Comparison of ENCODE assay signal across 32 cellular contexts in genomic region chr1:153475282-153475681, GRCh38. TPM values are rescaled to one million over a fixed set of nuclear protein-coding genes. Genes with fewer than 3 reads are reported as not detected.
"Had no signal": no experiment of that assay in that cellular context is flagged by ENCODE, and none has a peak within 500 bp of the region (broad histone marks: within the 10 kb centered on the region; RNA-seq: fewer than 3 reads in every experiment).

No MANE protein-coding gene starts in this region.

- FAIRE-seq: colon, endothelial cell of umbilical vein, islet of Langerhans, keratinocyte had no signal

- H3K4me3 ChIP-seq: coronary artery, dorsolateral prefrontal cortex, esophagus squamous epithelium, gastrocnemius medialis, heart right ventricle, left lung, lower lobe of right lung had no signal

- H3K27me3 ChIP-seq: esophagus squamous epithelium, gastrocnemius medialis, heart right ventricle had no signal

- H3K27ac ChIP-seq: coronary artery, dorsolateral prefrontal cortex, gastrocnemius medialis, heart right ventricle, left lung, lower lobe of right lung had no signal

- H3K4me1 ChIP-seq: gastrocnemius medialis, heart right ventricle, left lung, lower lobe of right lung had no signal

- H3K36me3 ChIP-seq: esophagus squamous epithelium, gastrocnemius medialis, heart right ventricle, left lung, lower lobe of right lung had no signal

- ATAC-seq: gastrocnemius medialis; heart right ventricle; left cardiac atrium; left lung; left ventricle myocardium superior; lower lobe of right lung; naive thymus-derived CD4-positive, alpha-beta T cell had no signal

- H3K9me3 ChIP-seq: gastrocnemius medialis had no signal

- DNase-seq: dermis blood vessel endothelial cell; dorsolateral prefrontal cortex; effector CD4-positive, alpha-beta T cell; effector memory CD4-positive, alpha-beta T cell; esophagus squamous epithelium; foreskin fibroblast; foreskin melanocyte; gastrocnemius medialis; glutamatergic neuron; head of caudate nucleus; heart right ventricle; hippocampal formation; left cardiac atrium; left lung; left ventricle myocardium superior; lower lobe of right lung; mesenchymal stem cell; naive thymus-derived CD4-positive, alpha-beta T cell had no signal

RNA-seq across cellular contexts. Expression of gene S100A7, which starts 14.8 kb away (rescaled TPM):
- total RNA-seq: dermis blood vessel endothelial cell; endothelial cell of umbilical vein; epithelial cell of proximal tubule; gastrocnemius medialis; glomerular endothelial cell; heart right ventricle; kidney epithelial cell; left cardiac atrium; left lung; left ventricle myocardium superior; lower lobe of right lung; lung microvascular endothelial cell; mesenteric fat pad; mesothelial cell of epicardium; mononuclear cell; mucosa of gallbladder; naive thymus-derived CD4-positive, alpha-beta T cell had no signal
- polyA plus RNA-seq: endothelial cell of umbilical vein; naive thymus-derived CD4-positive, alpha-beta T cell had no signal

RNA-seq across cellular contexts. Expression of gene S100A7A, which starts 59.0 kb away (rescaled TPM):
- total RNA-seq: dermis blood vessel endothelial cell; dorsolateral prefrontal cortex; endothelial cell of umbilical vein; epithelial cell of proximal tubule; gastrocnemius medialis; glomerular endothelial cell; heart right ventricle; kidney epithelial cell; left cardiac atrium; left lung; left ventricle myocardium superior; lower leg skin; lower lobe of right lung; lung microvascular endothelial cell; mesenteric fat pad; mesothelial cell of epicardium; mononuclear cell; mucosa of gallbladder; naive thymus-derived CD4-positive, alpha-beta T cell had no signal
- polyA plus RNA-seq: endothelial cell of umbilical vein; heart right ventricle; keratinocyte; naive thymus-derived CD4-positive, alpha-beta T cell had no signal
